Comparison of ENCODE assay signal across 11 cellular contexts in the genomic region with DNA sequence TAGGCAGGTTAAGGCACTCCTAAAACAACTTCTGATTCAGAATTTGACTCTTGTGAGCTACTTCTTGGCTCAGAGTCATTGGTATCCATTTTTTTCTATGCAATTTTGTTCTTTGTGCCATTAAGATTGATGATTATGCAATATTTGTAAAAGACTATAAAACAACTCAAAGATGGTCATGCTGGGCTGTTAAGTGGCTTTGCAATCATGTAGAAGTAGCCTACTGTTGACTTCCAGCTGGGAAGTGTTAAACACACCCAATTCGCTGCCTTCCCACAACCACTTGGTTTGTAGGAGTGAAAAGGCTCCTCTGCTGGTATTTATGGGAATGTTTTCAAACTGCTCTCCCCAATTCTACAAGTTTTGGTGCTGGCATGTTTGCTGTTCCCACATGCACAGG.
"Had no signal": no experiment of that assay in that cellular context is flagged by ENCODE, and none has a peak within 500 bp of the region (broad histone marks: within the 10 kb centered on the region; RNA-seq: fewer than 3 reads in every experiment).

No MANE protein-coding gene starts in this region.

- H3K27ac Mint-ChIP-seq: activated B cell treated with CpG ODN at 0.5 μM for 24 hours; activated CD4-positive, alpha-beta T cell treated with anti-CD3 and anti-CD28 coated beads, Interleukin-2, amount 10 ng/mL, durations not matched to agents 24 days and 14 days; immature natural killer cell; naive thymus-derived CD8-positive, alpha-beta T cell; stimulated activated naive CD8-positive, alpha-beta T cell treated with anti-CD3 and anti-CD28 coated beads, Interleukin-15, amount 100 ng/mL, for 72 hours had no signal

- H3K27ac ChIP-seq: skin epidermis, thoracic aorta had no signal

- H3K4me3 ChIP-seq: skin epidermis, thoracic aorta had no signal

- H3K4me3 Mint-ChIP-seq: activated B cell treated with CpG ODN at 0.5 μM for 24 hours; activated CD4-positive, alpha-beta T cell treated with anti-CD3 and anti-CD28 coated beads, Interleukin-2, amount 10 ng/mL, durations not matched to agents 24 days and 14 days; immature natural killer cell; naive thymus-derived CD8-positive, alpha-beta T cell; stimulated activated naive CD8-positive, alpha-beta T cell treated with anti-CD3 and anti-CD28 coated beads, Interleukin-15, amount 100 ng/mL, for 72 hours had no signal

- H3K36me3 ChIP-seq: thoracic aorta had no signal

- H3K9me3 ChIP-seq: thoracic aorta had no signal

- H3K4me1 Mint-ChIP-seq: activated B cell treated with CpG ODN at 0.5 μM for 24 hours; activated CD4-positive, alpha-beta T cell treated with anti-CD3 and anti-CD28 coated beads, Interleukin-2, amount 10 ng/mL, durations not matched to agents 24 days and 14 days; immature natural killer cell; stimulated activated naive CD8-positive, alpha-beta T cell treated with anti-CD3 and anti-CD28 coated beads, Interleukin-15, amount 100 ng/mL, for 72 hours had no signal

- DNase-seq: activated B cell treated with CpG ODN at 0.5 μM for 24 hours; activated CD4-positive, alpha-beta T cell treated with anti-CD3 and anti-CD28 coated beads, Interleukin-2, amount 10 ng/mL, durations not matched to agents 24 days and 14 days; activated CD8-positive, alpha-beta memory T cell treated with anti-CD3 and anti-CD28 coated beads for 24 hours; activated naive CD4-positive, alpha-beta T cell treated with Interleukin-2 at 50 U/mL for 16 hours; immature natural killer cell; naive thymus-derived CD8-positive, alpha-beta T cell; posterior cingulate gyrus; stimulated activated CD4-positive, alpha-beta T cell treated with anti-CD3 and anti-CD28 coated beads, Interleukin-4, amount 100 ng/mL, for 4 hours; stimulated activated naive CD8-positive, alpha-beta T cell treated with anti-CD3 and anti-CD28 coated beads, Interleukin-15, amount 100 ng/mL, for 72 hours had no signal

- H3K36me3 Mint-ChIP-seq: naive thymus-derived CD8-positive, alpha-beta T cell had no signal

- H3K9me3 Mint-ChIP-seq: activated B cell treated with CpG ODN at 0.5 μM for 24 hours; activated CD4-positive, alpha-beta T cell treated with anti-CD3 and anti-CD28 coated beads, Interleukin-2, amount 10 ng/mL, durations not matched to agents 24 days and 14 days; stimulated activated naive CD8-positive, alpha-beta T cell treated with anti-CD3 and anti-CD28 coated beads, Interleukin-15, amount 100 ng/mL, for 72 hours had no signal

- H3K27me3 Mint-ChIP-seq: activated B cell treated with CpG ODN at 0.5 μM for 24 hours; activated CD4-positive, alpha-beta T cell treated with anti-CD3 and anti-CD28 coated beads, Interleukin-2, amount 10 ng/mL, durations not matched to agents 24 days and 14 days had no signal
